ENCODE assay signal across 21 cellular contexts in the genomic region with DNA sequence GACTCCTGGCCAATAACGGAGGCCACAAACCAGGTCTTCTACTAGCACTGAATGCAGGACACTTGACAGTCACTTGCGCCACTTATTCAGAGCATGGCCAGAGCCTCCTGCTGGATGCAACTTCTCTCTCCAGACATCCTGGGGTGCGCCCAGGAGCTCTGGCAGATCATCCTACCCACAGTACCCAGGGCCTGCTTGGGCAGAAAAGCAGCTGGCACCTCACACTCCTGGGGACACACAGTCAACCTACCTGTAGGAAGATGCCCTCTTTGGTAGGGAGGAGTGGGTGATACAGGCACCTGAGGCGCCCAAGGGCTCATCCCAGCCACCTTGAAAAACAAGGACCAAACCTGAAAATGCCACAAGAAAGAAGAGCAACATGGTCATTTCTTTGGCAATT. TPM values are rescaled to one million over a fixed set of nuclear protein-coding genes. Genes with fewer than 3 reads are reported as not detected.
DNase-seq lines count a peak whose midpoint lies in the region; ATAC-seq and TF ChIP-seq lines count a peak whose summit lies in the region.
"Had no signal": no experiment of that assay in that cellular context is flagged by ENCODE, and none has a peak within 500 bp of the region (broad histone marks: within the 10 kb centered on the region; RNA-seq: fewer than 3 reads in every experiment).

No MANE protein-coding gene starts in this region.

- intact Hi-C loops in PC-9 (cut with micrococcal nuclease; ENCODE audit: unreplicated experiment) = no loop called here
- intact Hi-C loops in naive thymus-derived CD4-positive, alpha-beta T cell (cut with micrococcal nuclease) = no loop called here

- POLR2A ChIA-PET in PC-9 (lab: Charles Lee; ENCODE audit: unreplicated experiment) = no interaction called here
- POLR2A ChIA-PET in naive thymus-derived CD4-positive, alpha-beta T cell (lab: Charles Lee) = no interaction called here

- no peak overlapping the region; the same call in 1 of the 2 replicates for H3K27ac ChIP-seq in BLaER1
- peak overlapping the region; percentile 77; the same call in 1 of the 2 replicates for H3K27ac ChIP-seq in PC-9
- no peak overlapping the region for H3K27ac ChIP-seq in naive thymus-derived CD4-positive, alpha-beta T cell (ENCODE audit: low read depth, low read length)
- H3K27ac ChIP-seq: C4-2B, GM23248 had no signal

- peak overlapping the region; percentile 90 for H3K4me2 ChIP-seq in BLaER1
- H3K4me2 ChIP-seq in PC-9 = 0 out of 2 replicates have a peak overlapping the region, but pooled peaks have one; percentile 72

- H3K36me3 Mint-ChIP-seq in stimulated activated effector memory CD8-positive, alpha-beta T cell treated with anti-CD3 and anti-CD28 coated beads, Interleukin-12 subunit alpha, Interleukin-12 subunit beta, amount 100 ng/mL, for 72 hours = no peaks in the 10 kb centered on the region
- no peaks in the 10 kb centered on the region for H3K36me3 Mint-ChIP-seq in naive thymus-derived CD4-positive, alpha-beta T cell
- no peaks in the 10 kb centered on the region for H3K36me3 Mint-ChIP-seq in type B pancreatic cell
- H3K36me3 Mint-ChIP-seq: CD4-positive, CD25-positive, alpha-beta regulatory T cell; CD8-positive, alpha-beta T cell had no signal

- no TSS peak for BruUV-seq in PC-9 (replicated peaks; lab: Mats Ljungman, UMichigan)

- no peak overlapping the region for H3K4me3 Mint-ChIP-seq in stimulated activated effector memory CD8-positive, alpha-beta T cell treated with anti-CD3 and anti-CD28 coated beads, Interleukin-12 subunit alpha, Interleukin-12 subunit beta, amount 100 ng/mL, for 72 hours
- H3K4me3 Mint-ChIP-seq in naive thymus-derived CD4-positive, alpha-beta T cell = no peak overlapping the region
- H3K4me3 Mint-ChIP-seq in type B pancreatic cell = no peak overlapping the region
- H3K4me3 Mint-ChIP-seq: CD4-positive, CD25-positive, alpha-beta regulatory T cell; CD8-positive, alpha-beta T cell had no signal

- no peak for TF ChIP-seq CTCF in PC-9 (conservative IDR thresholded peaks at IDR 0.05)
- TF ChIP-seq CTCF in type B pancreatic cell (conservative IDR thresholded peaks at IDR 0.05) = no peak

- H3K27me3 ChIP-seq in BLaER1 (no peaks in the 10 kb centered on the region), PC-9 (ENCODE audit: insufficient read depth, low read depth) (no peaks in the 10 kb centered on the region)
- no peaks in the 10 kb centered on the region for H3K27me3 ChIP-seq in naive thymus-derived CD4-positive, alpha-beta T cell (ENCODE audit: control insufficient read depth in 2 of 2, insufficient read depth in 2 of 2, low read length in 2 of 2)
- H3K27me3 ChIP-seq: BE2C had no signal

- peaks cover 8 to 25% (median 16%) of the 10 kb centered on the region in 5 donors for H3K27me3 Mint-ChIP-seq in naive thymus-derived CD4-positive, alpha-beta T cell
- peaks cover 45% of the 10 kb centered on the region for H3K27me3 Mint-ChIP-seq in type B pancreatic cell

- no peak overlapping the region for H3K27ac Mint-ChIP-seq in stimulated activated effector memory CD8-positive, alpha-beta T cell treated with anti-CD3 and anti-CD28 coated beads, Interleukin-12 subunit alpha, Interleukin-12 subunit beta, amount 100 ng/mL, for 72 hours
- H3K27ac Mint-ChIP-seq in naive thymus-derived CD4-positive, alpha-beta T cell = no peak overlapping the region
- H3K27ac Mint-ChIP-seq in type B pancreatic cell = no peak overlapping the region
- H3K27ac Mint-ChIP-seq: CD8-positive, alpha-beta T cell had no signal

- H3K9ac ChIP-seq in BLaER1 = no peak overlapping the region
- H3K9ac ChIP-seq: GM23248 had no signal

- H4K20me1 ChIP-seq in BLaER1 (peaks cover 62% of the 10 kb centered on the region), PC-9 (ENCODE audit: insufficient read depth) (peaks cover 3% of the 10 kb centered on the region; the same call in 1 of the 2 replicates)

- H3K4me1 ChIP-seq in BLaER1 (peaks cover 82% of the 10 kb centered on the region), PC-9 (replicated peaks; ENCODE audit: insufficient read depth) (peaks cover 45% of the 10 kb centered on the region)
- H3K4me1 ChIP-seq in naive thymus-derived CD4-positive, alpha-beta T cell (ENCODE audit: control insufficient read depth in 2 of 2, insufficient read depth in 2 of 2, low read length in 2 of 2) = no peaks in the 10 kb centered on the region
- H3K4me1 ChIP-seq: Caco-2 had no signal

- no peak overlapping the region for H2AFZ ChIP-seq in PC-9
- H2AFZ ChIP-seq: GM23248 had no signal

- H3K9me3 ChIP-seq in BLaER1 (peaks cover 11% of the 10 kb centered on the region; the same call in 1 of the 2 replicates), PC-9 (ENCODE audit: insufficient read depth, low read depth) (no peaks in the 10 kb centered on the region)
- H3K9me3 ChIP-seq in naive thymus-derived CD4-positive, alpha-beta T cell (ENCODE audit: control insufficient read depth in 2 of 3, low read length in 3 of 3) = no peaks in the 10 kb centered on the region
- H3K9me3 ChIP-seq: A549, BE2C, Caco-2 had no signal

- no peaks in the 10 kb centered on the region for H3K9me3 Mint-ChIP-seq in stimulated activated effector memory CD8-positive, alpha-beta T cell treated with anti-CD3 and anti-CD28 coated beads, Interleukin-12 subunit alpha, Interleukin-12 subunit beta, amount 100 ng/mL, for 72 hours
- no peaks in the 10 kb centered on the region for H3K9me3 Mint-ChIP-seq in naive thymus-derived CD4-positive, alpha-beta T cell
- no peaks in the 10 kb centered on the region for H3K9me3 Mint-ChIP-seq in type B pancreatic cell
- H3K9me3 Mint-ChIP-seq: CD8-positive, alpha-beta T cell had no signal

- no peak overlapping the region for H3K4me3 ChIP-seq in BLaER1
- no peak overlapping the region for H3K4me3 ChIP-seq in PC-9
- H3K4me3 ChIP-seq in naive thymus-derived CD4-positive, alpha-beta T cell (ENCODE audit: low read length) = no peak overlapping the region
- H3K4me3 ChIP-seq: A549, GM23248 had no signal

- CTCF ChIA-PET in PC-9 (lab: Charles Lee) = no interaction called here
- CTCF ChIA-PET in naive thymus-derived CD4-positive, alpha-beta T cell (lab: Charles Lee) = no interaction called here

- ATAC-seq in stimulated activated effector memory CD8-positive, alpha-beta T cell treated with anti-CD3 and anti-CD28 coated beads, Interleukin-12 subunit alpha, Interleukin-12 subunit beta, amount 100 ng/mL, for 72 hours = peak; percentile 5
- ATAC-seq in naive thymus-derived CD4-positive, alpha-beta T cell = no peak
- ATAC-seq in GM18867 (IDR thresholded peaks at IDR 0.05; ENCODE audit: unreplicated experiment) = no peak
- ATAC-seq: CD8-positive, alpha-beta T cell had no signal

- peaks cover 24% of the 10 kb centered on the region; the same call in 1 of the 2 replicates for H3F3A ChIP-seq in PC-9 (ENCODE audit: insufficient read depth, low read depth)

- DNase-seq in PC-9 (no peak), mesenteric fat pad (ENCODE audit: low spot score) (peak; percentile 51), type B pancreatic cell (ENCODE audit: extremely low spot score, unreplicated experiment) (no peak)
- DNase-seq in stimulated activated effector memory CD8-positive, alpha-beta T cell treated with anti-CD3 and anti-CD28 coated beads, Interleukin-12 subunit alpha, Interleukin-12 subunit beta, amount 100 ng/mL, for 72 hours (ENCODE audit: low spot score in 2 of 2) = no peak
- DNase-seq in naive thymus-derived CD4-positive, alpha-beta T cell = no peak
- DNase-seq: 8988T; ACHN; AML-193; BE2C; Caco-2; CD4-positive, CD25-positive, alpha-beta regulatory T cell; CD8-positive, alpha-beta T cell; DMS153; DND-41; GM23248; H7; HCEC 1CT had no signal

- no peaks in the 10 kb centered on the region for H3K4me1 Mint-ChIP-seq in stimulated activated effector memory CD8-positive, alpha-beta T cell treated with anti-CD3 and anti-CD28 coated beads, Interleukin-12 subunit alpha, Interleukin-12 subunit beta, amount 100 ng/mL, for 72 hours
- H3K4me1 Mint-ChIP-seq in naive thymus-derived CD4-positive, alpha-beta T cell = no peaks in the 10 kb centered on the region
- peaks cover 10% of the 10 kb centered on the region for H3K4me1 Mint-ChIP-seq in type B pancreatic cell (ENCODE audit: unreplicated experiment)
- H3K4me1 Mint-ChIP-seq: CD4-positive, CD25-positive, alpha-beta regulatory T cell had no signal

- no peaks in the 10 kb centered on the region for H3K9me2 ChIP-seq in PC-9 (ENCODE audit: insufficient read depth)

- peaks cover 31% of the 10 kb centered on the region for H3K36me3 ChIP-seq in BLaER1
- H3K36me3 ChIP-seq in PC-9 (ENCODE audit: low read depth) = no peaks in the 10 kb centered on the region; the same call in 1 of the 2 replicates
- no peaks in the 10 kb centered on the region for H3K36me3 ChIP-seq in naive thymus-derived CD4-positive, alpha-beta T cell (ENCODE audit: control insufficient read depth in 2 of 3, insufficient read depth in 3 of 3, low read length in 3 of 3)
- H3K36me3 ChIP-seq: BE2C had no signal

- H3K79me2 ChIP-seq in PC-9 (ENCODE audit: low read depth) = peaks cover 90% of the 10 kb centered on the region

RNA-seq across cellular contexts. Expression of a gene that starts 13.3 kb away (rescaled TPM):
- total RNA-seq in PC-9 (2021) (2.4 and 3.1 TPM in 2 replicates), mesenteric fat pad (3.4 TPM), type B pancreatic cell (ENCODE audit: low replicate concordance) (5.7 and 7.4 TPM in 2 replicates)
- total RNA-seq in naive thymus-derived CD4-positive, alpha-beta T cell = 1 to 10 TPM in 1 of 5 experiments, under 1 TPM in 1, not detected in 3; 0.64 to 1.1 TPM
- polyA plus RNA-seq in naive thymus-derived CD4-positive, alpha-beta T cell = not detected
- total RNA-seq: Caco-2; CD4-positive, CD25-positive, alpha-beta regulatory T cell; CD8-positive, alpha-beta T cell had no signal
- polyA plus RNA-seq: CD4-positive, CD25-positive, alpha-beta regulatory T cell had no signal
